In genomic region chr7:2149672-2150444, GRCh38 we compare ENCODE assay signal across 1 cellular context.
TF ChIP-seq lines count a peak whose summit lies in the region.

No MANE protein-coding gene starts in this region.

TF ChIP-seq in H1, 55 proteins besides CTCF, POLR2A, EP300 and RAD21 (continued from another document):
- no peak for TF ChIP-seq EZH2 (IDR thresholded peaks at IDR 0.05; ENCODE audit: low read depth, low read length, severe bottlenecking)
- no peak for TF ChIP-seq CTBP2 (IDR thresholded peaks at IDR 0.05; ENCODE audit: borderline replicate concordance, insufficient read depth, insufficient read length, low read length)
- TF ChIP-seq RBBP5 (IDR thresholded peaks at IDR 0.05; ENCODE audit: borderline replicate concordance, low read depth, low read length), result no peak
- TF ChIP-seq TEAD4 (IDR thresholded peaks at IDR 0.05; ENCODE audit: low read depth, low read length), result no peak
- no peak for TF ChIP-seq SIN3A (conservative IDR thresholded peaks at IDR 0.05 in 1 of 2, IDR thresholded peaks at IDR 0.05 in 1 of 2; ENCODE audit: low read depth in 1 of 2, low read length in 2 of 2)
- no peak for TF ChIP-seq RXRA (IDR thresholded peaks at IDR 0.05; ENCODE audit: insufficient read depth, low read depth, low read length)
- TF ChIP-seq SRF (IDR thresholded peaks at IDR 0.05; ENCODE audit: low read depth, low read length), result no peak
- TF ChIP-seq RFX5 (IDR thresholded peaks at IDR 0.05; ENCODE audit: borderline replicate concordance, low read depth, low read length), result no peak
- TF ChIP-seq CBX8 (IDR thresholded peaks at IDR 0.05; ENCODE audit: borderline replicate concordance, low read depth, low read length), result no peak
- TF ChIP-seq TBP (IDR thresholded peaks at IDR 0.05; ENCODE audit: low read depth, low read length), result no peak
